In the genomic region with DNA sequence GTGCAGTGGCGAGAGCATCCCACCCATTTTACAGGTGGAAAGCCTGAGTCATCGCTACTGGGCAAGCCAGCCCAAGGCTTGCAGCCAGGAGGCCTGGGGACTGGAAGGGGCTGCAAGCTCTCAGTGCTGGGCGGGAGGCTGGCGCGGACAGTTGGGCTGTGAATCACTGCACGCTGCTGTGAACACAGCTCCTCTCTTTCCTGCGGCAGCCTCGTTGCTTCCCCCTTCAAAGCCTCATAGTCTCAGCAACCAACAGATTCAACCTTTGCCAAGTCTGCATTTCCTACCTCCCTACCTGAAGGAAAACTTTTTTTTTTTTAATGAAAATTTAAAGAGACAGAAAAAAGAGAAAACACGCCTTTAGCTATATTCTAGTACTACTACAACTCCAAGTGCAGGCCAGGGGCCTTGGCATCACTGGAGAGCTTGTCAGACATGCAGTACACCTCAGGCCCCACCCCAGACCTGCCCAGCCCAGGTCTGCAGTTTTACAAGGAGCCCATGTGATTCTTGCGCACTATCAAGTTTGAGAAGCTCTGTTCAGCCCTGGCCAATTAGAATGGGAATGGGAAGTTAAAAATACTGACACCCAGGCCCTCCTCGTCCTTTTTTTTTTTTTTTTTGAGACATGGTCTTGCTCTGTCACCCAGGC, we compare ENCODE assay signal across 7 cellular contexts.
DNase-seq lines count a peak whose midpoint lies in the region; ATAC-seq lines count a peak whose summit lies in the region.

No MANE protein-coding gene starts in this region.

- no peaks in the 10 kb centered on the region for H3K9me3 Mint-ChIP-seq in activated T-helper 17 cell treated with anti-CD3 and anti-CD28 coated beads, Interleukin-2, amount 50 U/mL, for 72 hours

- H3K4me3 Mint-ChIP-seq in activated T-helper 17 cell treated with anti-CD3 and anti-CD28 coated beads, Interleukin-2, amount 50 U/mL, for 72 hours = peak overlapping the region; percentile 15

- H3K27me3 Mint-ChIP-seq in activated T-helper 17 cell treated with anti-CD3 and anti-CD28 coated beads, Interleukin-2, amount 50 U/mL, for 72 hours = no peaks in the 10 kb centered on the region

- peaks cover 86% of the 10 kb centered on the region for H3K36me3 Mint-ChIP-seq in activated T-helper 17 cell treated with anti-CD3 and anti-CD28 coated beads, Interleukin-2, amount 50 U/mL, for 72 hours (ENCODE audit: low read depth)

- H3K9me3 ChIP-seq in right cardiac atrium (ENCODE audit: control insufficient read depth, low read length) = no peaks in the 10 kb centered on the region
- H3K9me3 ChIP-seq in subcutaneous abdominal adipose tissue (ENCODE audit: control insufficient read depth in 5 of 5, low read length in 5 of 5) = no peaks in the 10 kb centered on the region

- H3K27me3 ChIP-seq in right cardiac atrium (ENCODE audit: control insufficient read depth, insufficient read depth) = no peaks in the 10 kb centered on the region
- H3K27me3 ChIP-seq in subcutaneous abdominal adipose tissue (ENCODE audit: control insufficient read depth in 5 of 5, insufficient read depth in 4 of 5, low read length in 5 of 5) = no peaks in the 10 kb centered on the region

- no peak overlapping the region for H3K9ac ChIP-seq in subcutaneous abdominal adipose tissue (ENCODE audit: low read length in 5 of 5)

- H3K4me1 Mint-ChIP-seq in activated T-helper 17 cell treated with anti-CD3 and anti-CD28 coated beads, Interleukin-2, amount 50 U/mL, for 72 hours = peaks cover 17% of the 10 kb centered on the region

- intact Hi-C loops in right cardiac atrium (cut with DNase I) = loop anchor here in 1 of 4 donors (10.0 kb wide), 1 partner anchor 107 kb away; no protein-coding TSS in a partner anchor

- H3K4me1 ChIP-seq in right cardiac atrium (ENCODE audit: control insufficient read depth, insufficient read depth, low read length) (peaks cover 6% of the 10 kb centered on the region), subcutaneous abdominal adipose tissue (ENCODE audit: control insufficient read depth in 5 of 5, insufficient read depth in 5 of 5, low read length in 5 of 5) (peaks cover 3 to 17% (median 16%) of the 10 kb centered on the region in 5 donors)

- H3K4me3 ChIP-seq in right cardiac atrium (ENCODE audit: low read length) (no peak overlapping the region), subcutaneous abdominal adipose tissue (ENCODE audit: low read depth in 1 of 5, low read length in 5 of 5) (peak overlapping the region in 1 of 5 donors; percentile 11)

- peaks cover 0 to 18% (median 3%) of the 10 kb centered on the region in 5 donors for H3K36me3 ChIP-seq in subcutaneous abdominal adipose tissue (ENCODE audit: control insufficient read depth in 5 of 5, insufficient read depth in 5 of 5, low read length in 5 of 5)

- no peak overlapping the region for H3K27ac ChIP-seq in right cardiac atrium (ENCODE audit: low read length)
- H3K27ac ChIP-seq in subcutaneous abdominal adipose tissue (ENCODE audit: low read depth, low read length) = peak overlapping the region; percentile 57

- WGBS in right cardiac atrium = 63% methylated on average over 11 of the region's 11 CpGs

- peak overlapping the region; percentile 33 for H3K27ac Mint-ChIP-seq in activated T-helper 17 cell treated with anti-CD3 and anti-CD28 coated beads, Interleukin-2, amount 50 U/mL, for 72 hours

- peak; percentile 60 for DNase-seq in HPDE6-E6E7 (ENCODE audit: extremely low spot score)
- DNase-seq in right cardiac atrium = peak; percentile 79 to 87 (median 86)
- no peak for DNase-seq in NCI-H2081 treated with DMSO at 0.1 percent for 48 hours (lab: John Stamatoyannopoulos, UW)
- no peak for DNase-seq in foreskin melanocyte

- ATAC-seq in activated T-helper 17 cell treated with anti-CD3 and anti-CD28 coated beads, Interleukin-2, amount 50 U/mL, for 72 hours (replicated peaks) = no peak
- ATAC-seq in right cardiac atrium = peak; percentile 69 to 80
- no peak for ATAC-seq in HG03045 (IDR thresholded peaks at IDR 0.05; ENCODE audit: unreplicated experiment)

Comparison
In these comparisons a context has a peak if more than half of its experiments do, and no peak if none do; other contexts are left out.
1. DNase-seq: peak in HPDE6-E6E7 (single experiment) and right cardiac atrium (3 of 3); none in NCI-H2081 treated with DMSO at 0.1 percent for 48 hours (single experiment) and foreskin melanocyte (single experiment).
2. ATAC-seq: peak in right cardiac atrium (2 of 2); none in activated T-helper 17 cell treated with anti-CD3 and anti-CD28 coated beads, Interleukin-2, amount 50 U/mL, for 72 hours (single experiment) and HG03045 (single experiment).